ENCODE assay signal across 8 cellular contexts in genomic region chr4:113756005-113756410, GRCh38. TPM values are rescaled to one million over a fixed set of nuclear protein-coding genes. Genes with fewer than 3 reads are reported as not detected.
A peak's percentile ranks its signal among the peaks of the same experiment; 100 is the strongest.
DNase-seq lines count a peak whose midpoint lies in the region; ATAC-seq lines count a peak whose summit lies in the region.

No MANE protein-coding gene starts in this region.

- H3K27me3 Mint-ChIP-seq in activated naive CD8-positive, alpha-beta T cell treated with anti-CD3 and anti-CD28 coated beads, Interleukin-2, amount 50 U/mL, for 24 hours, result no peaks in the 10 kb centered on the region
- no peaks in the 10 kb centered on the region for H3K27me3 Mint-ChIP-seq in activated CD4-positive, alpha-beta T cell treated with anti-CD3 and anti-CD28 coated beads, Interleukin-2, amount 10 ng/mL, durations not matched to agents 7 days and 5 days

- CTCF ChIA-PET in activated CD4-positive, alpha-beta T cell treated with anti-CD3 and anti-CD28 coated beads, Interleukin-2, amount 10 ng/mL, durations not matched to agents 7 days and 5 days (lab: Charles Lee), result no interaction called here

- POLR2A ChIA-PET in activated CD4-positive, alpha-beta T cell treated with anti-CD3 and anti-CD28 coated beads, Interleukin-2, amount 10 ng/mL, durations not matched to agents 7 days and 5 days (lab: Charles Lee), result no interaction called here

- ATAC-seq in GM19455 (IDR thresholded peaks at IDR 0.05; ENCODE audit: unreplicated experiment) (peak; percentile 65), HG03432 (IDR thresholded peaks at IDR 0.05; ENCODE audit: unreplicated experiment) (peak; percentile 84), left cardiac atrium (no peak)
- ATAC-seq in activated naive CD8-positive, alpha-beta T cell treated with anti-CD3 and anti-CD28 coated beads, Interleukin-2, amount 50 U/mL, for 24 hours, result peak; percentile 91
- ATAC-seq in stimulated activated naive CD8-positive, alpha-beta T cell treated with anti-CD3 and anti-CD28 coated beads, Interleukin-15, Interleukin-2, amounts not matched to agents 100 U/mL and 50 U/mL, for 24 hours, result peak; percentile 84

- DNase-seq in ELR (ENCODE audit: low read depth), result peak; percentile 78
- DNase-seq in activated naive CD8-positive, alpha-beta T cell treated with anti-CD3 and anti-CD28 coated beads, Interleukin-2, amount 50 U/mL, for 24 hours, result no peak
- no peak for DNase-seq in stimulated activated naive CD8-positive, alpha-beta T cell treated with anti-CD3 and anti-CD28 coated beads, Interleukin-15, Interleukin-2, amounts not matched to agents 100 U/mL and 50 U/mL, for 24 hours
- DNase-seq in LoVo (ENCODE audit: low spot score), result no peak
- no peak for DNase-seq in left cardiac atrium
- DNase-seq in activated CD4-positive, alpha-beta T cell treated with anti-CD3 and anti-CD28 coated beads, Interleukin-2, amount 10 ng/mL, durations not matched to agents 7 days and 5 days, result no peak

- intact Hi-C loops in left cardiac atrium (cut with DNase I), result no loop called here

- no peaks in the 10 kb centered on the region for H3K9me3 Mint-ChIP-seq in activated naive CD8-positive, alpha-beta T cell treated with anti-CD3 and anti-CD28 coated beads, Interleukin-2, amount 50 U/mL, for 24 hours
- H3K9me3 Mint-ChIP-seq in activated CD4-positive, alpha-beta T cell treated with anti-CD3 and anti-CD28 coated beads, Interleukin-2, amount 10 ng/mL, durations not matched to agents 7 days and 5 days, result no peaks in the 10 kb centered on the region

- H3K27ac Mint-ChIP-seq in activated naive CD8-positive, alpha-beta T cell treated with anti-CD3 and anti-CD28 coated beads, Interleukin-2, amount 50 U/mL, for 24 hours, result peak overlapping the region; percentile 92
- no peak overlapping the region for H3K27ac Mint-ChIP-seq in activated CD4-positive, alpha-beta T cell treated with anti-CD3 and anti-CD28 coated beads, Interleukin-2, amount 10 ng/mL, durations not matched to agents 7 days and 5 days

- peak overlapping the region; percentile 94 for H3K4me3 Mint-ChIP-seq in activated naive CD8-positive, alpha-beta T cell treated with anti-CD3 and anti-CD28 coated beads, Interleukin-2, amount 50 U/mL, for 24 hours
- no peak overlapping the region for H3K4me3 Mint-ChIP-seq in activated CD4-positive, alpha-beta T cell treated with anti-CD3 and anti-CD28 coated beads, Interleukin-2, amount 10 ng/mL, durations not matched to agents 7 days and 5 days

- peaks cover 57% of the 10 kb centered on the region for H3K4me1 Mint-ChIP-seq in activated naive CD8-positive, alpha-beta T cell treated with anti-CD3 and anti-CD28 coated beads, Interleukin-2, amount 50 U/mL, for 24 hours
- peaks cover 45% of the 10 kb centered on the region for H3K4me1 Mint-ChIP-seq in activated CD4-positive, alpha-beta T cell treated with anti-CD3 and anti-CD28 coated beads, Interleukin-2, amount 10 ng/mL, durations not matched to agents 7 days and 5 days

- peaks cover 54% of the 10 kb centered on the region for H3K36me3 Mint-ChIP-seq in activated naive CD8-positive, alpha-beta T cell treated with anti-CD3 and anti-CD28 coated beads, Interleukin-2, amount 50 U/mL, for 24 hours (ENCODE audit: low read depth)
- peaks cover 44% of the 10 kb centered on the region for H3K36me3 Mint-ChIP-seq in activated CD4-positive, alpha-beta T cell treated with anti-CD3 and anti-CD28 coated beads, Interleukin-2, amount 10 ng/mL, durations not matched to agents 7 days and 5 days (ENCODE audit: low read depth)

RNA-seq across cellular contexts. Expression of gene CAMK2D, which starts 5.5 kb away (rescaled TPM):
- total RNA-seq in left cardiac atrium, result 100 to 1,000 TPM; 133 to 136 TPM
- 10 to 100 TPM; 37.8 to 38.5 TPM for total RNA-seq in activated CD4-positive, alpha-beta T cell treated with anti-CD3 and anti-CD28 coated beads, Interleukin-2, amount 10 ng/mL, durations not matched to agents 7 days and 5 days

Comparison
In these comparisons a context has a peak if more than half of its experiments do, and no peak if none do; other contexts are left out.
1. ATAC-seq: peak in GM19455 (single experiment), HG03432 (single experiment), activated naive CD8-positive, alpha-beta T cell treated with anti-CD3 and anti-CD28 coated beads, Interleukin-2, amount 50 U/mL, for 24 hours (single experiment) and stimulated activated naive CD8-positive, alpha-beta T cell treated with anti-CD3 and anti-CD28 coated beads, Interleukin-15, Interleukin-2, amounts not matched to agents 100 U/mL and 50 U/mL, for 24 hours (single experiment); none in left cardiac atrium (0 of 2).